ENCODE assay signal across 1 cellular context in genomic region chr2:35408320-35408719, GRCh38.
TF ChIP-seq lines count a peak whose summit lies in the region.

No MANE protein-coding gene starts in this region.

TF ChIP-seq in GM23338, 12 proteins besides CTCF, POLR2A, EP300 and RAD21:
- TF ChIP-seq REST (IDR thresholded peaks at IDR 0.05; ENCODE audit: unreplicated experiment), result no peak
- no peak for TF ChIP-seq JUNB (IDR thresholded peaks at IDR 0.05; ENCODE audit: unreplicated experiment)
- TF ChIP-seq ZNF114 (CRISPR knock-in tag; IDR thresholded peaks at IDR 0.05), result no peak
- TF ChIP-seq POLR2AphosphoS5 (IDR thresholded peaks at IDR 0.05; ENCODE audit: low read depth), result no peak
- no peak for TF ChIP-seq EZH2phosphoT487 (IDR thresholded peaks at IDR 0.05; ENCODE audit: unreplicated experiment)
- no peak for TF ChIP-seq EZH2 (IDR thresholded peaks at IDR 0.05; ENCODE audit: low read depth, unreplicated experiment)
- TF ChIP-seq ZNF462 (CRISPR knock-in tag; IDR thresholded peaks at IDR 0.05), result no peak
